Comparison of ENCODE assay signal across 1 cellular context in the genomic region with DNA sequence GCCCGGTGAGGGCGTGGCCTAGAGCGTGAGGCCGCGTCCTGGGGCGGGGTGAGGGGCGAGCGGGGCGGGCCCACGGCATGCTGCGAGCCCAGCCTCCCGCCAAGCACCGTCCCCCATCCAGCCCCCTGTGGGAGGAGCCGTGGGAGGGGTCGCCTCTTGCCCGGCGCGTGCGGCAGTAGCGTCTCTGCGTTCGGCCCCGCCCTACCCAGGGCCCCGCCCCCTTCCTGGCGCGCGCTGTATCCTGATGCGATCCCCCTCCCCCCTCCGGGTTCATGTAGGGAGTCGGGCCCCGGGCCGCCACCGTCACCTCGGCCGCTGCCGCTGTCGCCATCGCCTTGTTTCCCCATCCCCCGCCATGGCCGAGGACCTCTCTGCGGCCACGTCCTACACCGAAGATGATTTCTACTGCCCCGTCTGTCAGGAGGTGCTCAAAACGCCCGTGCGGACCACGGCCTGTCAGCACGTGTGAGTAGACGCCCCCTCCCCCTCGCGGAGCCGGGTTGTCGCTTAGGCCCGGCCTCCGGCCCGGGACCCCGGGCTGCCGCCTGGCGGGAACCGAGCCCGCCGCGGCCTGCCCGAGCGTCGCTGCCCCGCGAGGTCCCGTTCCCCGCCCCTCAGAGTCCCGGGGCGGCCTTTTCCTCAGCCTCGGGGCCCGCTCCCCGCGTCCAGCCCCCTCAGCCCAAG.
A peak's percentile ranks its signal among the peaks of the same experiment; 100 is the strongest.
TF ChIP-seq lines count a peak whose summit lies in the region.

No MANE protein-coding gene starts in this region.

TF ChIP-seq in IMR-90, 13 proteins besides CTCF, POLR2A, EP300 and RAD21 (continued from another document):
- TF ChIP-seq, protein P1, sequence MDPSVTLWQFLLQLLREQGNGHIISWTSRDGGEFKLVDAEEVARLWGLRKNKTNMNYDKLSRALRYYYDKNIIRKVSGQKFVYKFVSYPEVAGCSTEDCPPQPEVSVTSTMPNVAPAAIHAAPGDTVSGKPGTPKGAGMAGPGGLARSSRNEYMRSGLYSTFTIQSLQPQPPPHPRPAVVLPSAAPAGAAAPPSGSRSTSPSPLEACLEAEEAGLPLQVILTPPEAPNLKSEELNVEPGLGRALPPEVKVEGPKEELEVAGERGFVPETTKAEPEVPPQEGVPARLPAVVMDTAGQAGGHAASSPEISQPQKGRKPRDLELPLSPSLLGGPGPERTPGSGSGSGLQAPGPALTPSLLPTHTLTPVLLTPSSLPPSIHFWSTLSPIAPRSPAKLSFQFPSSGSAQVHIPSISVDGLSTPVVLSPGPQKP (IDR thresholded peaks at IDR 0.05; ENCODE audit: borderline replicate concordance, low read depth, low read length) = no peak
- TF ChIP-seq MAZ (IDR thresholded peaks at IDR 0.05; ENCODE audit: borderline replicate concordance, low read depth, low read length) (peak; percentile 95; the same call in 1 of the 2 replicates), CEBPB (IDR thresholded peaks at IDR 0.05; ENCODE audit: low read depth, low read length) (no peak), MXI1 (IDR thresholded peaks at IDR 0.05; ENCODE audit: borderline replicate concordance, low read depth, low read length) (peak; percentile 78), NFE2L2 (IDR thresholded peaks at IDR 0.05; ENCODE audit: low read depth, low read length) (no peak), SMC3 (IDR thresholded peaks at IDR 0.05; ENCODE audit: low read depth, low read length) (no peak), BHLHE40 (IDR thresholded peaks at IDR 0.05; ENCODE audit: low read depth, low read length) (peak; percentile 90), RCOR1 (IDR thresholded peaks at IDR 0.05; ENCODE audit: insufficient replicate concordance, low read length) (no peak), RFX5 (IDR thresholded peaks at IDR 0.05; ENCODE audit: low read depth, low read length) (no peak)
- TF ChIP-seq, protein P2, sequence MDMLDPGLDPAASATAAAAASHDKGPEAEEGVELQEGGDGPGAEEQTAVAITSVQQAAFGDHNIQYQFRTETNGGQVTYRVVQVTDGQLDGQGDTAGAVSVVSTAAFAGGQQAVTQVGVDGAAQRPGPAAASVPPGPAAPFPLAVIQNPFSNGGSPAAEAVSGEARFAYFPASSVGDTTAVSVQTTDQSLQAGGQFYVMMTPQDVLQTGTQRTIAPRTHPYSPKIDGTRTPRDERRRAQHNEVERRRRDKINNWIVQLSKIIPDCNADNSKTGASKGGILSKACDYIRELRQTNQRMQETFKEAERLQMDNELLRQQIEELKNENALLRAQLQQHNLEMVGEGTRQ (IDR thresholded peaks at IDR 0.05; ENCODE audit: low read depth, low read length) = 0 out of 2 replicates have a peak, but pooled peaks have one; percentile 21
